Comparison of ENCODE assay signal across 19 cellular contexts in genomic region chr1:223775054-223775453, GRCh38.
DNase-seq lines count a peak whose midpoint lies in the region; ATAC-seq and TF ChIP-seq lines count a peak whose summit lies in the region.
"Had no signal": no experiment of that assay in that cellular context is flagged by ENCODE, and none has a peak within 500 bp of the region (broad histone marks: within the 10 kb centered on the region; RNA-seq: fewer than 3 reads in every experiment).

No MANE protein-coding gene starts in this region.

- TF ChIP-seq CTCF in SK-N-SH (IDR thresholded peaks at IDR 0.05) (no peak), fibroblast of mammary gland (conservative IDR thresholded peaks at IDR 0.05; ENCODE audit: control insufficient read depth, insufficient read depth, low read depth, low read length) (no peak), WTC11 (IDR thresholded peaks at IDR 0.05) (no peak)

- H3K4me1 ChIP-seq in SK-N-SH (ENCODE audit: control insufficient read depth in 1 of 2, insufficient read depth in 2 of 2, low read depth in 1 of 2, low read length in 1 of 2), result peaks cover 9 to 44% of the 10 kb centered on the region in 2 experiments

- no peak overlapping the region for H3K4me2 ChIP-seq in SK-N-SH
- H3K4me2 ChIP-seq: KMS-11 had no signal

- H3F3A ChIP-seq in SK-N-SH (replicated peaks; ENCODE audit: insufficient read depth), result peaks cover 74% of the 10 kb centered on the region

- no peak overlapping the region for H2AFZ ChIP-seq in SK-N-SH (ENCODE audit: low read depth)

- peaks cover 97% of the 10 kb centered on the region for H3K36me3 Mint-ChIP-seq in activated T-helper 17 cell treated with anti-CD3 and anti-CD28 coated beads, Interleukin-2, amount 50 U/mL, for 72 hours (ENCODE audit: low read depth)
- peaks cover 39% of the 10 kb centered on the region for H3K36me3 Mint-ChIP-seq in WTC11

- no peak for TF ChIP-seq EP300 in SK-N-SH (IDR thresholded peaks at IDR 0.05; ENCODE audit: borderline replicate concordance in 1 of 2, low read depth in 1 of 2, low read length in 1 of 2)

- peaks cover 70 to 71% of the 10 kb centered on the region in 2 experiments for H3K36me3 ChIP-seq in SK-N-SH (replicated peaks in 1 of 2; ENCODE audit: control insufficient read depth in 1 of 2, insufficient read depth in 2 of 2, low read length in 1 of 2)

- POLR2A ChIA-PET in SK-N-SH (lab: Yijun Ruan, JAX), result no interaction called here
- POLR2A ChIA-PET in WTC11 (lab: Charles Lee), result no interaction called here

- peaks cover 38% of the 10 kb centered on the region for H3K4me1 Mint-ChIP-seq in activated T-helper 17 cell treated with anti-CD3 and anti-CD28 coated beads, Interleukin-2, amount 50 U/mL, for 72 hours
- peaks cover 17% of the 10 kb centered on the region for H3K4me1 Mint-ChIP-seq in WTC11

- H3K79me2 ChIP-seq in SK-N-SH (ENCODE audit: insufficient read depth), result peaks cover 9% of the 10 kb centered on the region; the same call in 1 of the 2 replicates

- no peaks in the 10 kb centered on the region for H3K9me2 ChIP-seq in SK-N-SH

- ATAC-seq in SK-N-SH treated with all-trans-retinoic acid at 6 μM for 48 hours (no peak), HG02973 (IDR thresholded peaks at IDR 0.05; ENCODE audit: unreplicated experiment) (no peak), WTC11 (no peak), GM18868 (IDR thresholded peaks at IDR 0.05; ENCODE audit: unreplicated experiment) (no peak)
- no peak for ATAC-seq in activated T-helper 17 cell treated with anti-CD3 and anti-CD28 coated beads, Interleukin-2, amount 50 U/mL, for 72 hours (replicated peaks)

- H3K4me3 Mint-ChIP-seq in activated T-helper 17 cell treated with anti-CD3 and anti-CD28 coated beads, Interleukin-2, amount 50 U/mL, for 72 hours, result no peak overlapping the region
- no peak overlapping the region for H3K4me3 Mint-ChIP-seq in WTC11
- H3K4me3 Mint-ChIP-seq: activated naive CD4-positive, alpha-beta T cell treated with anti-CD3 and anti-CD28 coated beads, Interleukin-2, amount 50 U/mL, for 24 hours had no signal

- H3K9me3 ChIP-seq in SK-N-SH, result no peaks in the 10 kb centered on the region
- H3K9me3 ChIP-seq: thoracic aorta had no signal

- H3K27me3 ChIP-seq in SK-N-SH (ENCODE audit: insufficient read depth), result no peaks in the 10 kb centered on the region

- H3K4me3 ChIP-seq in SK-N-SH (ENCODE audit: low read depth in 2 of 2, low read length in 1 of 2), result no peak overlapping the region
- H3K4me3 ChIP-seq in fibroblast of mammary gland (ENCODE audit: control insufficient read depth, low read depth, low read length), result no peak overlapping the region
- H3K4me3 ChIP-seq: GM12878, thoracic aorta had no signal

- no peaks in the 10 kb centered on the region for H3K9me3 Mint-ChIP-seq in activated T-helper 17 cell treated with anti-CD3 and anti-CD28 coated beads, Interleukin-2, amount 50 U/mL, for 72 hours
- H3K9me3 Mint-ChIP-seq in WTC11, result no peaks in the 10 kb centered on the region
- H3K9me3 Mint-ChIP-seq: activated naive CD4-positive, alpha-beta T cell treated with anti-CD3 and anti-CD28 coated beads, Interleukin-2, amount 50 U/mL, for 24 hours had no signal

- CTCF ChIA-PET in SK-N-SH (lab: Yijun Ruan, JAX), result interaction anchor here (2.0 kb wide), 1 partner anchor 26 kb away, joined by 10 read pairs; no protein-coding TSS in a partner anchor
- CTCF ChIA-PET in WTC11 (lab: Charles Lee), result no interaction called here

- TF ChIP-seq RAD21 in SK-N-SH (IDR thresholded peaks at IDR 0.05; ENCODE audit: low read length), result no peak

- 68% methylated on average over 4 of the region's 4 CpGs for WGBS in SK-N-SH (ENCODE audit: low lambda C conversion rate)

- H3K27ac ChIP-seq in SK-N-SH (ENCODE audit: low read depth in 2 of 2, low read length in 1 of 2), result peak overlapping the region in 1 of 2 experiments; percentile 96; a peak in 2 of 4 replicates
- H3K27ac ChIP-seq: 22Rv1, KMS-11 had no signal

- H3K9ac ChIP-seq in SK-N-SH, result no peak overlapping the region; the same call in 1 of the 2 replicates
- H3K9ac ChIP-seq: KMS-11 had no signal

- H3K27me3 Mint-ChIP-seq in activated T-helper 17 cell treated with anti-CD3 and anti-CD28 coated beads, Interleukin-2, amount 50 U/mL, for 72 hours, result no peaks in the 10 kb centered on the region
- H3K27me3 Mint-ChIP-seq in WTC11 (ENCODE audit: low read depth), result no peaks in the 10 kb centered on the region
- H3K27me3 Mint-ChIP-seq: activated naive CD4-positive, alpha-beta T cell treated with anti-CD3 and anti-CD28 coated beads, Interleukin-2, amount 50 U/mL, for 24 hours had no signal

- H3K27ac Mint-ChIP-seq in activated T-helper 17 cell treated with anti-CD3 and anti-CD28 coated beads, Interleukin-2, amount 50 U/mL, for 72 hours, result peak overlapping the region; percentile 50
- H3K27ac Mint-ChIP-seq in WTC11, result no peak overlapping the region

- no peak for DNase-seq in SK-N-SH
- peak; percentile 79 for DNase-seq in fibroblast of mammary gland (ENCODE audit: low read depth)
- peak; percentile 57 for DNase-seq in smooth muscle cell of the brain vasculature (ENCODE audit: low read depth, low spot score)
- DNase-seq in WTC11 (ENCODE audit: low spot score), result no peak
- DNase-seq: activated CD4-positive, alpha-beta T cell treated with anti-CD3 and anti-CD28 coated beads, Interleukin-2, amount 50 U/mL, for 4 hours; DMS153; effector CD4-positive, alpha-beta T cell; mesendoderm; NCI-H2081 treated with DMSO at 0.1 percent for 48 hours; T-helper 1 cell had no signal

- H4K20me1 ChIP-seq in SK-N-SH (ENCODE audit: insufficient read depth), result no peaks in the 10 kb centered on the region

TF ChIP-seq in SK-N-SH, 30 proteins besides CTCF, POLR2A, EP300 and RAD21 (continues in another document):
- TF ChIP-seq MXI1 (IDR thresholded peaks at IDR 0.05; ENCODE audit: low read depth, low read length) (no peak), MEF2A (IDR thresholded peaks at IDR 0.05; ENCODE audit: borderline replicate concordance, low read depth) (no peak), TAF1 (IDR thresholded peaks at IDR 0.05; ENCODE audit: borderline replicate concordance, low read depth, low read length) (no peak)

TF ChIP-seq in SK-N-SH treated with all-trans-retinoic acid at 6 μM for 48 hours, 23 proteins besides CTCF, POLR2A, EP300 and RAD21 (continues in another document):
- TF ChIP-seq CSDC2 (CRISPR knock-in tag; IDR thresholded peaks at IDR 0.05) (no peak), CSRNP3 (CRISPR knock-in tag; IDR thresholded peaks at IDR 0.05) (no peak), PATZ1 (CRISPR knock-in tag; IDR thresholded peaks at IDR 0.05; ENCODE audit: borderline replicate concordance) (no peak)

TF ChIP-seq in WTC11, 78 proteins besides CTCF, POLR2A, EP300 and RAD21:
- TF ChIP-seq PRDM15 (CRISPR knock-in tag; IDR thresholded peaks at IDR 0.05) (no peak), ZNF317 (CRISPR knock-in tag; IDR thresholded peaks at IDR 0.05; ENCODE audit: borderline replicate concordance, low read depth) (no peak), FOXK1 (CRISPR knock-in tag; IDR thresholded peaks at IDR 0.05) (no peak), AR (CRISPR knock-in tag; IDR thresholded peaks at IDR 0.05) (no peak), SMAD4 (CRISPR knock-in tag; IDR thresholded peaks at IDR 0.05) (no peak), TP53 (CRISPR knock-in tag; IDR thresholded peaks at IDR 0.05) (no peak), SOX15 (CRISPR knock-in tag; IDR thresholded peaks at IDR 0.05) (no peak), MAX (CRISPR knock-in tag; IDR thresholded peaks at IDR 0.05) (no peak)

Comparison
In these comparisons a context has a peak if more than half of its experiments do, and no peak if none do; other contexts are left out.
1. DNase-seq: peak in fibroblast of mammary gland (single experiment) and smooth muscle cell of the brain vasculature (single experiment); none in SK-N-SH (single experiment) and WTC11 (single experiment).